ENCODE assay signal across 1 cellular context in the genomic region with DNA sequence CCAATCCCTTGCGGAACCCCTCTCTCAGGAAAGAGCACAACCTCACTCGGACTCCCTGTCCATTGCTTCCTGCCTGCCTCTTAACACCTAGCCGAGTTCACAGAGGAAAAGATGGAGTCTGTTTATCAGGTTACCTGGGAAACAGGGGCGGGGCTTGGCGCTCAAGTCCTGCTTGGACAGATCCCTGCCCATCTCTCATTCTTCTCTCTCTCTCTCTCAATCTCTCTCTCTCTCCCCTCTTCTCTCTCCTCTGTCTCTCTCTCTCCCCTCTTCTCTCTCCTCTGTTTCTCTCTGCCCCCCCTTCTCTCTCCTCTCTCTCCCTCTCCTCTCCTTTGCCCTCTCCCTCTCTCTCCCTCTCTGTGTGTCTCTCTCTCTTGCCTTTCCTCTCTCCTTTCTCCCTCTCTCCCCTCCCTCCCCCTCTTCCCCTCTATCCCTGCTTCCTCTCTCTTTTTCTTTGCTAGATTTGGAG.
TF ChIP-seq lines count a peak whose summit lies in the region.

A gene with protein sequence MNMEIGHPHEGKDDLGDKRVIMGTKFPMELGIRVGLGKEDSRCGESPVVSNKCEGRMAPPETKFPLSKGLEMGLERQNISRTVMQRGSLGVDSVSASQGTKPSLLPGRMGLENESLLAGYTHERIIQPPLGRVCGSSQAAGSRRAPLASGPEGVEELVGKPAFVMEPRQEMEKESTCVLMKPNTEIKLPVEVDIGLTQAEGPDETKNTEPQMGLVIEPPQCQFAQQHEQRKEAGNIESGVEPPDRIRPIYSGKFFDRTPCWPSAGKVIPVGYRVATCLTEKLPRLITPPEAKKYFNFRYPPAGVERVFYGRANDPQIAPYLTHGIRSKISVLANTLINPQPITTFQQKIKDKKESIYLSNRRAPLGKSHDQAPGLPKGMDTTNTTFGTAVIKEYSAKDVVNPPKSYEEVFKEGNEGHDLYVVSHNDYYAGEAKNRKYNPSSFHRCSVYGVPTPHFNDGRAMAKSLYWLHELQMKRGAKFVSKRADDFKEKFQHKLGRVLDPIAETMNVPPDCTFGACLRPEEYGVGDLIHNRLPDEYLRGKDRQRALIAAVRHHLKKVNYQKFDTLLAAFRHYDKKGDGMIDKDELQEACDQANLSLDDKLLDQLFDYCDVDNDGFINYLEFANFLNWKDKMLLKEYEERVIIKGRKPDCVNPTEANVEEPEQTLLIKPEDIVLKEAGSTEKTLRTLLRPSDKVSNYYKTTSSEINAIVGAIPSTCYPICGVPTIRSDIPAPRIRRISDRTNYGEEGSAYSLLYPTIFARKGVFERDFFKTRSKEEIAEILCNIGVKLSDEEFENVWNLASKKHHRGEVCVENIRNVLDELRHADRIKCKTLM (minus strand): TSS at position 120 of the 469 bp plus-strand sequence. CDS start 199 bp downstream, outside the sequence.

TF ChIP-seq in K562, 482 proteins besides CTCF, POLR2A, EP300 and RAD21 (continued from another document and continues in another):
- peak; percentile 75 to 80 for TF ChIP-seq AFF1 (IDR thresholded peaks at IDR 0.05; ENCODE audit: low read depth in 1 of 2, partially characterized antibody in 2 of 2)
- peak; percentile 75; the same call in 1 of the 2 replicates for TF ChIP-seq NFATC3 (IDR thresholded peaks at IDR 0.05)
- no peak for TF ChIP-seq THAP7 (CRISPR knock-in tag; IDR thresholded peaks at IDR 0.05)
- no peak for TF ChIP-seq ZNF280B (CRISPR knock-in tag; IDR thresholded peaks at IDR 0.05)
- peak; percentile 19 to 62; a peak in 1 of 4 replicates for TF ChIP-seq FOXK2 (conservative IDR thresholded peaks at IDR 0.05 in 1 of 2, IDR thresholded peaks at IDR 0.05 in 1 of 2; ENCODE audit: low read depth in 2 of 2)
- TF ChIP-seq MNT (conservative IDR thresholded peaks at IDR 0.05): peak in 1 of 2 experiments; percentile 39; a peak in 1 of 4 replicates
- TF ChIP-seq ARHGAP35 (IDR thresholded peaks at IDR 0.05; ENCODE audit: partially characterized antibody): peak; percentile 81
- no peak for TF ChIP-seq ZNF584 (CRISPR knock-in tag; IDR thresholded peaks at IDR 0.05; ENCODE audit: low read depth)
- no peak for TF ChIP-seq RBM25 (IDR thresholded peaks at IDR 0.05; ENCODE audit: low read depth, low read length, severe bottlenecking)
- no peak for TF ChIP-seq ZNF311 (CRISPR knock-in tag; IDR thresholded peaks at IDR 0.05)
- TF ChIP-seq NFE2 (IDR thresholded peaks at IDR 0.05; ENCODE audit: low read depth): no peak
- TF ChIP-seq, protein P1, sequence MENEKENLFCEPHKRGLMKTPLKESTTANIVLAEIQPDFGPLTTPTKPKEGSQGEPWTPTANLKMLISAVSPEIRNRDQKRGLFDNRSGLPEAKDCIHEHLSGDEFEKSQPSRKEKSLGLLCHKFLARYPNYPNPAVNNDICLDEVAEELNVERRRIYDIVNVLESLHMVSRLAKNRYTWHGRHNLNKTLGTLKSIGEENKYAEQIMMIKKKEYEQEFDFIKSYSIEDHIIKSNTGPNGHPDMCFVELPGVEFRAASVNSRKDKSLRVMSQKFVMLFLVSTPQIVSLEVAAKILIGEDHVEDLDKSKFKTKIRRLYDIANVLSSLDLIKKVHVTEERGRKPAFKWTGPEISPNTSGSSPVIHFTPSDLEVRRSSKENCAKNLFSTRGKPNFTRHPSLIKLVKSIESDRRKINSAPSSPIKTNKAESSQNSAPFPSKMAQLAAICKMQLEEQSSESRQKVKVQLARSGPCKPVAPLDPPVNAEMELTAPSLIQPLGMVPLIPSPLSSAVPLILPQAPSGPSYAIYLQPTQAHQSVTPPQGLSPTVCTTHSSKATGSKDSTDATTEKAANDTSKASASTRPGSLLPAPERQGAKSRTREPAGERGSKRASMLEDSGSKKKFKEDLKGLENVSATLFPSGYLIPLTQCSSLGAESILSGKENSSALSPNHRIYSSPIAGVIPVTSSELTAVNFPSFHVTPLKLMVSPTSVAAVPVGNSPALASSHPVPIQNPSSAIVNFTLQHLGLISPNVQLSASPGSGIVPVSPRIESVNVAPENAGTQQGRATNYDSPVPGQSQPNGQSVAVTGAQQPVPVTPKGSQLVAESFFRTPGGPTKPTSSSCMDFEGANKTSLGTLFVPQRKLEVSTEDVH (IDR thresholded peaks at IDR 0.05; ENCODE audit: low read depth, partially characterized antibody): peak; percentile 27
- TF ChIP-seq PBX2 (CRISPR knock-in tag; IDR thresholded peaks at IDR 0.05; ENCODE audit: low read depth): no peak
- peak; percentile 81 for TF ChIP-seq PBX2 (tag; conservative IDR thresholded peaks at IDR 0.05; ENCODE audit: low read depth)
- TF ChIP-seq DNMT1 (IDR thresholded peaks at IDR 0.05): peak; percentile 95; the same call in 1 of the 2 replicates
- TF ChIP-seq ZNF253 (CRISPR knock-in tag; conservative IDR thresholded peaks at IDR 0.05): no peak
- no peak for TF ChIP-seq KLF10 (CRISPR knock-in tag; IDR thresholded peaks at IDR 0.05)
- no peak for TF ChIP-seq ZNF274 (IDR thresholded peaks at IDR 0.05; ENCODE audit: borderline replicate concordance, low read depth, low read length)
- TF ChIP-seq ERF (CRISPR knock-in tag; IDR thresholded peaks at IDR 0.05): no peak
- TF ChIP-seq TAF15 (IDR thresholded peaks at IDR 0.05; ENCODE audit: low read depth, low read length): no peak
- peak; percentile 96 for TF ChIP-seq OTX1 (CRISPR knock-in tag; IDR thresholded peaks at IDR 0.05)
- no peak for TF ChIP-seq RFX7 (CRISPR knock-in tag; IDR thresholded peaks at IDR 0.05)
- no peak for TF ChIP-seq FIP1L1 (IDR thresholded peaks at IDR 0.05; ENCODE audit: low read depth, low read length, poor library complexity, severe bottlenecking)
- TF ChIP-seq, protein P2, sequence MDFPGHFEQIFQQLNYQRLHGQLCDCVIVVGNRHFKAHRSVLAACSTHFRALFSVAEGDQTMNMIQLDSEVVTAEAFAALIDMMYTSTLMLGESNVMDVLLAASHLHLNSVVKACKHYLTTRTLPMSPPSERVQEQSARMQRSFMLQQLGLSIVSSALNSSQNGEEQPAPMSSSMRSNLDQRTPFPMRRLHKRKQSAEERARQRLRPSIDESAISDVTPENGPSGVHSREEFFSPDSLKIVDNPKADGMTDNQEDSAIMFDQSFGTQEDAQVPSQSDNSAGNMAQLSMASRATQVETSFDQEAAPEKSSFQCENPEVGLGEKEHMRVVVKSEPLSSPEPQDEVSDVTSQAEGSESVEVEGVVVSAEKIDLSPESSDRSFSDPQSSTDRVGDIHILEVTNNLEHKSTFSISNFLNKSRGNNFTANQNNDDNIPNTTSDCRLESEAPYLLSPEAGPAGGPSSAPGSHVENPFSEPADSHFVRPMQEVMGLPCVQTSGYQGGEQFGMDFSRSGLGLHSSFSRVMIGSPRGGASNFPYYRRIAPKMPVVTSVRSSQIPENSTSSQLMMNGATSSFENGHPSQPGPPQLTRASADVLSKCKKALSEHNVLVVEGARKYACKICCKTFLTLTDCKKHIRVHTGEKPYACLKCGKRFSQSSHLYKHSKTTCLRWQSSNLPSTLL (IDR thresholded peaks at IDR 0.05): peak; percentile 69
